In genomic region chr16:23483492-23483891, GRCh38 we compare ENCODE assay signal across 7 cellular contexts. TPM values are rescaled to one million over a fixed set of nuclear protein-coding genes. Genes with fewer than 3 reads are reported as not detected.
DNase-seq lines count a peak whose midpoint lies in the region; ATAC-seq and TF ChIP-seq lines count a peak whose summit lies in the region.
"Not testable (repeated sequence)": the region's sequence is repeated elsewhere in the genome, so short reads cannot be mapped to it uniquely, and the experiment has no call there.

No MANE protein-coding gene starts in this region.

- H3K4me1 ChIP-seq in CD4-positive, CD25-positive, alpha-beta regulatory T cell (ENCODE audit: control insufficient read depth, insufficient read depth, low read length, poor library complexity, severe bottlenecking); GM23338 (ENCODE audit: insufficient read depth): not testable (repeated sequence)
- peaks cover 18% of the 10 kb centered on the region for H3K4me1 ChIP-seq in lower lobe of right lung

- POLR2A ChIA-PET in WTC11 (lab: Charles Lee) = not testable (repeated sequence)

- not testable (repeated sequence) for H3K9me2 ChIP-seq in GM23338 (ENCODE audit: insufficient read depth)

- H3K36me3 Mint-ChIP-seq in CD4-positive, CD25-positive, alpha-beta regulatory T cell = peaks cover 58% of the 10 kb centered on the region
- H3K36me3 Mint-ChIP-seq in GM23338 (ENCODE audit: low read depth) = peaks cover 91% of the 10 kb centered on the region
- H3K36me3 Mint-ChIP-seq in WTC11 = peaks cover 90% of the 10 kb centered on the region
- H3K36me3 Mint-ChIP-seq in activated CD8-positive, alpha-beta memory T cell treated with anti-CD3 and anti-CD28 coated beads, Interleukin-2, amount 10 ng/mL, durations not matched to agents 7 days and 5 days = peaks cover 72% of the 10 kb centered on the region
- H3K36me3 Mint-ChIP-seq in stimulated activated effector memory CD8-positive, alpha-beta T cell treated with anti-CD3 and anti-CD28 coated beads, Interleukin-12 subunit alpha, Interleukin-12 subunit beta, amount 100 ng/mL, for 72 hours = peaks cover 100% of the 10 kb centered on the region

- not testable (repeated sequence) for H3F3A ChIP-seq in GM23338 (replicated peaks; ENCODE audit: low read depth)

- H3K27ac ChIP-seq in CD4-positive, CD25-positive, alpha-beta regulatory T cell (ENCODE audit: insufficient read depth, low read length, poor library complexity, severe bottlenecking); lower lobe of right lung: not testable (repeated sequence)
- 0 out of 2 replicates have a peak overlapping the region, but pooled peaks have one; percentile 32 for H3K27ac ChIP-seq in GM23338 (ENCODE audit: low read depth)

- DNase-seq in CD4-positive, CD25-positive, alpha-beta regulatory T cell; GM23338 (ENCODE audit: low spot score); WTC11 (ENCODE audit: low spot score): not testable (repeated sequence)
- DNase-seq in activated CD8-positive, alpha-beta memory T cell treated with anti-CD3 and anti-CD28 coated beads, Interleukin-2, amount 10 ng/mL, durations not matched to agents 7 days and 5 days = peak; percentile 46
- peak; percentile 3 for DNase-seq in central memory CD4-positive, alpha-beta T cell
- DNase-seq in lower lobe of right lung = peak; percentile 2
- DNase-seq in stimulated activated effector memory CD8-positive, alpha-beta T cell treated with anti-CD3 and anti-CD28 coated beads, Interleukin-12 subunit alpha, Interleukin-12 subunit beta, amount 100 ng/mL, for 72 hours (ENCODE audit: low spot score in 2 of 2) = peak in 1 of 2 donors; percentile 70

- not testable (repeated sequence) for H3K9me3 Mint-ChIP-seq in CD4-positive, CD25-positive, alpha-beta regulatory T cell; GM23338; WTC11; activated CD8-positive, alpha-beta memory T cell treated with anti-CD3 and anti-CD28 coated beads, Interleukin-2, amount 10 ng/mL, durations not matched to agents 7 days and 5 days (ENCODE audit: low read depth); stimulated activated effector memory CD8-positive, alpha-beta T cell treated with anti-CD3 and anti-CD28 coated beads, Interleukin-12 subunit alpha, Interleukin-12 subunit beta, amount 100 ng/mL, for 72 hours

- CTCF ChIA-PET in WTC11 (lab: Charles Lee) = not testable (repeated sequence)
- CTCF ChIA-PET in activated CD8-positive, alpha-beta memory T cell treated with anti-CD3 and anti-CD28 coated beads, Interleukin-2, amount 10 ng/mL, durations not matched to agents 7 days and 5 days (lab: Charles Lee) = interaction anchor here (1.3 kb wide), 1 partner anchor 23 kb away, joined by 4 read pairs; no protein-coding TSS in a partner anchor

- H3K9me3 ChIP-seq in CD4-positive, CD25-positive, alpha-beta regulatory T cell (ENCODE audit: control insufficient read depth in 2 of 2, low read length in 2 of 2); lower lobe of right lung: not testable (repeated sequence)

- not testable (repeated sequence) for H4K20me1 ChIP-seq in GM23338 (replicated peaks; ENCODE audit: insufficient read depth)

- H3K4me1 Mint-ChIP-seq in CD4-positive, CD25-positive, alpha-beta regulatory T cell; GM23338; WTC11: not testable (repeated sequence)
- H3K4me1 Mint-ChIP-seq in activated CD8-positive, alpha-beta memory T cell treated with anti-CD3 and anti-CD28 coated beads, Interleukin-2, amount 10 ng/mL, durations not matched to agents 7 days and 5 days = peaks cover 21% of the 10 kb centered on the region
- H3K4me1 Mint-ChIP-seq in stimulated activated effector memory CD8-positive, alpha-beta T cell treated with anti-CD3 and anti-CD28 coated beads, Interleukin-12 subunit alpha, Interleukin-12 subunit beta, amount 100 ng/mL, for 72 hours = peaks cover 17% of the 10 kb centered on the region

- H3K27ac Mint-ChIP-seq in CD4-positive, CD25-positive, alpha-beta regulatory T cell = peak overlapping the region in 2 of 3 donors; percentile 10 to 26
- not testable (repeated sequence) for H3K27ac Mint-ChIP-seq in GM23338
- peak overlapping the region; percentile 63; the same call in 1 of the 2 replicates for H3K27ac Mint-ChIP-seq in WTC11
- H3K27ac Mint-ChIP-seq in activated CD8-positive, alpha-beta memory T cell treated with anti-CD3 and anti-CD28 coated beads, Interleukin-2, amount 10 ng/mL, durations not matched to agents 7 days and 5 days = peak overlapping the region; percentile 73
- H3K27ac Mint-ChIP-seq in stimulated activated effector memory CD8-positive, alpha-beta T cell treated with anti-CD3 and anti-CD28 coated beads, Interleukin-12 subunit alpha, Interleukin-12 subunit beta, amount 100 ng/mL, for 72 hours = peak overlapping the region; percentile 93

- not testable (repeated sequence) for H3K4me3 Mint-ChIP-seq in CD4-positive, CD25-positive, alpha-beta regulatory T cell; GM23338; WTC11; activated CD8-positive, alpha-beta memory T cell treated with anti-CD3 and anti-CD28 coated beads, Interleukin-2, amount 10 ng/mL, durations not matched to agents 7 days and 5 days
- H3K4me3 Mint-ChIP-seq in stimulated activated effector memory CD8-positive, alpha-beta T cell treated with anti-CD3 and anti-CD28 coated beads, Interleukin-12 subunit alpha, Interleukin-12 subunit beta, amount 100 ng/mL, for 72 hours = peak overlapping the region; percentile 62

- intact Hi-C loops in lower lobe of right lung (cut with DNase I) = not testable (repeated sequence)

- not testable (repeated sequence) for H3K4me3 ChIP-seq in CD4-positive, CD25-positive, alpha-beta regulatory T cell (ENCODE audit: low read depth, low read length); GM23338; lower lobe of right lung

- not testable (repeated sequence) for H3K4me2 ChIP-seq in GM23338

- not testable (repeated sequence) for H3K79me2 ChIP-seq in GM23338 (replicated peaks; ENCODE audit: insufficient read depth)

- not testable (repeated sequence) for TF ChIP-seq CTCF in GM23338 (conservative IDR thresholded peaks at IDR 0.05; ENCODE audit: low read depth in 2 of 2); WTC11 (IDR thresholded peaks at IDR 0.05); lower lobe of right lung (IDR thresholded peaks at IDR 0.05)

- peaks cover 94% of the 10 kb centered on the region for H3K36me3 ChIP-seq in CD4-positive, CD25-positive, alpha-beta regulatory T cell (ENCODE audit: control insufficient read depth, insufficient read depth, low read length)
- H3K36me3 ChIP-seq in GM23338 (ENCODE audit: insufficient read depth) (peaks cover 56% of the 10 kb centered on the region), lower lobe of right lung (peaks cover 100% of the 10 kb centered on the region)

- H3K27me3 Mint-ChIP-seq in CD4-positive, CD25-positive, alpha-beta regulatory T cell; GM23338 (ENCODE audit: insufficient read depth, low read depth, poor library complexity); WTC11 (ENCODE audit: low read depth); activated CD8-positive, alpha-beta memory T cell treated with anti-CD3 and anti-CD28 coated beads, Interleukin-2, amount 10 ng/mL, durations not matched to agents 7 days and 5 days: not testable (repeated sequence)

- not testable (repeated sequence) for H3K27me3 ChIP-seq in CD4-positive, CD25-positive, alpha-beta regulatory T cell (ENCODE audit: control insufficient read depth, insufficient read depth, low read length); GM23338 (ENCODE audit: insufficient read depth); lower lobe of right lung (ENCODE audit: low read depth)

- not testable (repeated sequence) for H2AFZ ChIP-seq in GM23338

- not testable (repeated sequence) for ATAC-seq in CD4-positive, CD25-positive, alpha-beta regulatory T cell (ENCODE audit: low read depth in 2 of 2); GM23338; WTC11; lower lobe of right lung
- peak; percentile 35 for ATAC-seq in activated CD8-positive, alpha-beta memory T cell treated with anti-CD3 and anti-CD28 coated beads, Interleukin-2, amount 10 ng/mL, durations not matched to agents 7 days and 5 days
- peak; percentile 64 for ATAC-seq in stimulated activated effector memory CD8-positive, alpha-beta T cell treated with anti-CD3 and anti-CD28 coated beads, Interleukin-12 subunit alpha, Interleukin-12 subunit beta, amount 100 ng/mL, for 72 hours

RNA-seq across cellular contexts. Expression of gene GGA2, which starts 26.8 kb away (rescaled TPM):
- 109 TPM for total RNA-seq in CD4-positive, CD25-positive, alpha-beta regulatory T cell
- polyA plus RNA-seq in CD4-positive, CD25-positive, alpha-beta regulatory T cell = 10 to 100 TPM; 46.5 to 52.8 (median 49.4) TPM
- total RNA-seq in GM23338 (2014; rRNA removed; shearing (Covaris generic)) = 76.6 and 114 TPM in 2 replicates
- 36.2 and 40.3 TPM in 2 replicates for polyA plus RNA-seq in GM23338 (2016; fragmentation: Nextera tagmentation; extraction: Ambion mirVana)
- 107 to 122 TPM (median 122 TPM) in 3 replicates for total RNA-seq in WTC11 (2021)
- total RNA-seq in activated CD8-positive, alpha-beta memory T cell treated with anti-CD3 and anti-CD28 coated beads, Interleukin-2, amount 10 ng/mL, durations not matched to agents 7 days and 5 days = 100 to 1,000 TPM; 112 to 115 TPM
- total RNA-seq in lower lobe of right lung = 204 TPM

RNA-seq across cellular contexts. Expression of gene COG7, which starts 30.5 kb away (rescaled TPM):
- 18.7 TPM for total RNA-seq in CD4-positive, CD25-positive, alpha-beta regulatory T cell
- 10 to 100 TPM in 3 of 4 donors, 1 to 10 TPM in 1; 9.2 to 14.1 (median 11.1) TPM for polyA plus RNA-seq in CD4-positive, CD25-positive, alpha-beta regulatory T cell
- 19.6 and 20.0 TPM in 2 replicates for total RNA-seq in GM23338 (2014; rRNA removed; shearing (Covaris generic))
- polyA plus RNA-seq in GM23338 (2016; fragmentation: Nextera tagmentation; extraction: Ambion mirVana) = 9.2 and 10.3 TPM in 2 replicates
- 21.6 to 22.6 TPM (median 21.9 TPM) in 3 replicates for total RNA-seq in WTC11 (2021)
- total RNA-seq in activated CD8-positive, alpha-beta memory T cell treated with anti-CD3 and anti-CD28 coated beads, Interleukin-2, amount 10 ng/mL, durations not matched to agents 7 days and 5 days = 10 to 100 TPM; 17.5 to 25.1 TPM
- total RNA-seq in lower lobe of right lung = 21.3 TPM
